1 cellular context compared by ENCODE assay signal in genomic region chr9:101400120-101400519, GRCh38.
TF ChIP-seq lines count a peak whose summit lies in the region.

No MANE protein-coding gene starts in this region.

TF ChIP-seq in endothelial cell of umbilical vein, 7 proteins besides CTCF, POLR2A, EP300 and RAD21:
- TF ChIP-seq MAX (IDR thresholded peaks at IDR 0.05; ENCODE audit: insufficient read depth, insufficient read length): no peak
- TF ChIP-seq POLR2AphosphoS5 (IDR thresholded peaks at IDR 0.05; ENCODE audit: insufficient read depth, low read depth, low read length): no peak
- TF ChIP-seq MYC (IDR thresholded peaks at IDR 0.05; ENCODE audit: low read depth, low read length): no peak
- TF ChIP-seq GATA2 (IDR thresholded peaks at IDR 0.05; ENCODE audit: insufficient read depth, insufficient read length, low read depth, low read length): no peak
- TF ChIP-seq JUN (IDR thresholded peaks at IDR 0.05; ENCODE audit: borderline replicate concordance, insufficient read depth, insufficient read length, low read depth): no peak
- no peak for TF ChIP-seq EZH2 (IDR thresholded peaks at IDR 0.05; ENCODE audit: borderline replicate concordance, low read depth, low read length, severe bottlenecking)
- no peak for TF ChIP-seq FOS (IDR thresholded peaks at IDR 0.05; ENCODE audit: borderline replicate concordance, insufficient read depth, low read length)
